In genomic region chr3:161100994-161101393, GRCh38 we compare ENCODE assay signal across 18 cellular contexts. TPM values are rescaled to one million over a fixed set of nuclear protein-coding genes. Genes with fewer than 3 reads are reported as not detected.
DNase-seq lines count a peak whose midpoint lies in the region; ATAC-seq and TF ChIP-seq lines count a peak whose summit lies in the region.
"Had no signal": no experiment of that assay in that cellular context is flagged by ENCODE, and none has a peak within 500 bp of the region (broad histone marks: within the 10 kb centered on the region; RNA-seq: fewer than 3 reads in every experiment).

No MANE protein-coding gene starts in this region.

- H3K27me3 ChIP-seq in Peyer's patch (no peaks in the 10 kb centered on the region), left ventricle myocardium inferior (ENCODE audit: low read depth) (no peaks in the 10 kb centered on the region), right lobe of liver (no peaks in the 10 kb centered on the region), thyroid gland (no peaks in the 10 kb centered on the region)

- ATAC-seq in right lobe of liver (peak; percentile 42 to 74 (median 53)), GM21526 (IDR thresholded peaks at IDR 0.05; ENCODE audit: low FRiP score, unreplicated experiment) (no peak)
- ATAC-seq: GM12878, GM23338 had no signal

- DNase-seq in Peyer's patch (peak in 2 of 3 donors; percentile 68 to 71), left ventricle myocardium inferior (no peak), right lobe of liver (no peak), thyroid gland (peak; percentile 89 to 92), T-helper 1 cell (no peak)
- no peak for DNase-seq in stimulated activated naive CD4-positive, alpha-beta T cell (lab: John Stamatoyannopoulos, UW)
- DNase-seq: AML-193, DMS79, KG1, NCI-H1092 treated with DMSO at 0.1 percent for 48 hours, NCI-H1694, SHP77 had no signal

- no peaks in the 10 kb centered on the region for H3K9me3 ChIP-seq in Peyer's patch
- H3K9me3 ChIP-seq in left ventricle myocardium inferior (replicated peaks) = no peaks in the 10 kb centered on the region
- H3K9me3 ChIP-seq in right lobe of liver = no peaks in the 10 kb centered on the region
- H3K9me3 ChIP-seq in thyroid gland = no peaks in the 10 kb centered on the region

- WGBS in right lobe of liver (ENCODE audit: insufficient coverage, low coverage, low lambda C conversion rate, missing lambda C conversion rate) = 32% methylated on average over 6 of the region's 6 CpGs
- WGBS in thyroid gland, 2 donors = 29 to 47% methylated on average over 5 to 6 of the region's 6 CpGs

- H3K36me3 ChIP-seq in Peyer's patch = no peaks in the 10 kb centered on the region
- H3K36me3 ChIP-seq in left ventricle myocardium inferior = peaks cover 35% of the 10 kb centered on the region
- no peaks in the 10 kb centered on the region for H3K36me3 ChIP-seq in right lobe of liver
- no peaks in the 10 kb centered on the region for H3K36me3 ChIP-seq in thyroid gland

- no peak overlapping the region for H3K27ac ChIP-seq in Peyer's patch
- H3K27ac ChIP-seq in left ventricle myocardium inferior (replicated peaks) = peak overlapping the region; percentile 91
- H3K27ac ChIP-seq in right lobe of liver = no peak overlapping the region
- H3K27ac ChIP-seq in thyroid gland = peak overlapping the region; percentile 65 to 83 (median 83)
- H3K27ac ChIP-seq: HL-60, PC-9 had no signal

- TF ChIP-seq CTCF in Peyer's patch (IDR thresholded peaks at IDR 0.05) (no peak), left ventricle myocardium inferior (IDR thresholded peaks at IDR 0.05; ENCODE audit: borderline replicate concordance) (no peak), right lobe of liver (IDR thresholded peaks at IDR 0.05) (no peak), thyroid gland (IDR thresholded peaks at IDR 0.05) (no peak)

- TF ChIP-seq POLR2A in Peyer's patch (IDR thresholded peaks at IDR 0.05) (no peak), right lobe of liver (IDR thresholded peaks at IDR 0.05) (no peak), thyroid gland (IDR thresholded peaks at IDR 0.05) (peak in 1 of 2 donors; percentile 66)

- intact Hi-C loops in left ventricle myocardium inferior (cut with micrococcal nuclease) = no loop called here
- intact Hi-C loops in right lobe of liver (cut with DNase I) = no loop called here
- intact Hi-C loops in thyroid gland (cut with DNase I) = loop anchor here (10.0 kb wide), 1 partner anchor 106 kb away; no protein-coding TSS in a partner anchor

- H3K4me3 ChIP-seq in Peyer's patch (no peak overlapping the region), left ventricle myocardium inferior (peak overlapping the region; percentile 46), right lobe of liver (no peak overlapping the region), thyroid gland (replicated peaks in 1 of 3) (no peak overlapping the region)
- H3K4me3 ChIP-seq: GM12878, GM23338, PC-9 had no signal

- peaks cover 0 to 8% (median 2%) of the 10 kb centered on the region in 4 donors for H3K4me1 ChIP-seq in Peyer's patch
- peaks cover 82% of the 10 kb centered on the region for H3K4me1 ChIP-seq in left ventricle myocardium inferior
- no peaks in the 10 kb centered on the region for H3K4me1 ChIP-seq in right lobe of liver
- peaks cover 16 to 44% of the 10 kb centered on the region in 2 donors for H3K4me1 ChIP-seq in thyroid gland

RNA-seq across cellular contexts. Expression of gene B3GALNT1, which starts 4.2 kb away (rescaled TPM):
- total RNA-seq in Peyer's patch = 1 to 10 TPM in 1 of 4 donors, under 1 TPM in 3; 0.18 to 1.4 (median 0.61) TPM
- 56.1 TPM for total RNA-seq in left ventricle myocardium inferior
- total RNA-seq in right lobe of liver = 1 to 10 TPM in 3 of 6 experiments, under 1 TPM in 3; 0.24 to 1.5 (median 0.70) TPM
- total RNA-seq in thyroid gland = 10 to 100 TPM; 22.3 to 42.2 (median 30.2) TPM
- total RNA-seq: G401 had no signal

Comparison
In these comparisons a context has a peak if more than half of its experiments do, and no peak if none do; other contexts are left out.
1. DNase-seq: peak in Peyer's patch (2 of 3) and thyroid gland (2 of 2); none in left ventricle myocardium inferior (single experiment), right lobe of liver (0 of 3), stimulated activated naive CD4-positive, alpha-beta T cell (0 of 6) and T-helper 1 cell (0 of 5).
2. H3K27ac ChIP-seq: peak in left ventricle myocardium inferior (single experiment) and thyroid gland (3 of 3); none in Peyer's patch (0 of 4) and right lobe of liver (0 of 3).
3. RNA of gene B3GALNT1, which starts 4.2 kb away (total RNA-seq): 56.1 TPM in left ventricle myocardium inferior (single experiment) and 22.3 to 42.2 TPM in thyroid gland; 0.24 to 1.5 TPM in right lobe of liver and 0.18 to 1.4 TPM in Peyer's patch; every median in the first group is over 4 times any median in the second.